In the genomic region with DNA sequence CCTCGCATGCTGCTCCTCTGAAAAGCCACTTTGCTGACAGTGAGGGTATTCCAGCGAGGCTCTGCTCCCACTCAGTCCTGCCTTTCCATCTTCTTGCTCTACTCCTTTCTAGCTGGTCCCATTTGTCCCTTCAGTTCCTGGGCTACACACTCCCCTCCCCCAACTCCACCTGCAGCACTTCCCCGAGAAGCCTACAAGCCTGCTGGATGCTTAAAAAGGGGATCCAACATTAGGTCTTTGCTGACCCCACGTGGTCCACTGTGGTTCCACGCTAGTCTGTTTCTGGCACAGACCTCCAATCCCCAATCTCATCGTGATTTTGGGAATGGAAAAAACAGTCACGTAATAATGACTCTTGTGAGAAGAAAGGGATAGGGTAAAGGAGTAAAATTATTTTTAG, we compare ENCODE assay signal across 19 cellular contexts.
DNase-seq lines count a peak whose midpoint lies in the region; ATAC-seq, FAIRE-seq and TF ChIP-seq lines count a peak whose summit lies in the region.
"Had no signal": no experiment of that assay in that cellular context is flagged by ENCODE, and none has a peak within 500 bp of the region (broad histone marks: within the 10 kb centered on the region; RNA-seq: fewer than 3 reads in every experiment).

No MANE protein-coding gene starts in this region.

- H3K4me3 ChIP-seq in HCT116 (replicated peaks in 1 of 2; ENCODE audit: low read depth in 1 of 2, low read length in 2 of 2), result no peak overlapping the region
- H3K4me3 ChIP-seq in astrocyte (ENCODE audit: insufficient read depth, low read depth, low read length), result no peak overlapping the region
- no peak overlapping the region for H3K4me3 ChIP-seq in mesenchymal stem cell (ENCODE audit: insufficient read depth in 1 of 2, low read depth in 1 of 2, low read length in 2 of 2)
- H3K4me3 ChIP-seq: BLaER1, left ventricle myocardium inferior had no signal

- H3K27ac Mint-ChIP-seq in astrocyte (ENCODE audit: unreplicated experiment), result no peak overlapping the region
- H3K27ac Mint-ChIP-seq: T-helper 17 cell had no signal

- peaks cover 12% of the 10 kb centered on the region for H3K4me1 Mint-ChIP-seq in astrocyte (ENCODE audit: low read depth, unreplicated experiment)
- H3K4me1 Mint-ChIP-seq: T-helper 17 cell had no signal

- no peak for FAIRE-seq in astrocyte (lab: Jason Lieb, UNC)
- FAIRE-seq: HTR-8/SVneo had no signal

- H3K9me2 ChIP-seq in HCT116 (ENCODE audit: insufficient read depth), result no peaks in the 10 kb centered on the region

- H3K79me1 ChIP-seq in mesenchymal stem cell (replicated peaks; ENCODE audit: low read length, poor library complexity, severe bottlenecking), result no peaks in the 10 kb centered on the region

- H3K36me3 Mint-ChIP-seq in astrocyte (ENCODE audit: low read depth, unreplicated experiment), result peaks cover 2% of the 10 kb centered on the region

- H2BK120ac ChIP-seq in mesenchymal stem cell (ENCODE audit: low read depth, low read length), result no peak overlapping the region

- H3K4me2 ChIP-seq in HCT116 (ENCODE audit: low read length), result no peak overlapping the region
- no peak overlapping the region for H3K4me2 ChIP-seq in astrocyte (ENCODE audit: low read length)
- no peak overlapping the region for H3K4me2 ChIP-seq in mesenchymal stem cell (ENCODE audit: low read length, poor library complexity, severe bottlenecking)
- H3K4me2 ChIP-seq: BLaER1 had no signal

- peaks cover 5% of the 10 kb centered on the region for H3K27me3 Mint-ChIP-seq in astrocyte (ENCODE audit: low read depth, unreplicated experiment)

- peak overlapping the region; percentile 34 for H4K91ac ChIP-seq in mesenchymal stem cell (ENCODE audit: low read length)

- H3K79me2 ChIP-seq in HCT116 (ENCODE audit: insufficient read depth, low read length), result no peaks in the 10 kb centered on the region
- H3K79me2 ChIP-seq in astrocyte (ENCODE audit: insufficient read depth, low read length), result no peaks in the 10 kb centered on the region

- WGBS in mesenchymal stem cell, result 59% methylated on average over 5 of the region's 7 CpGs

- H2BK15ac ChIP-seq in mesenchymal stem cell (ENCODE audit: low read depth, poor library complexity, severe bottlenecking), result peak overlapping the region; percentile 41

- H4K20me1 ChIP-seq in HCT116 (ENCODE audit: insufficient read depth) (no peaks in the 10 kb centered on the region), astrocyte (ENCODE audit: insufficient read depth, low read length) (no peaks in the 10 kb centered on the region)
- H4K20me1 ChIP-seq: BLaER1 had no signal

- no peak overlapping the region for H4K8ac ChIP-seq in mesenchymal stem cell (ENCODE audit: low read length)

- ATAC-seq in HCT116 (no peak), HG02588 (IDR thresholded peaks at IDR 0.05; ENCODE audit: unreplicated experiment) (no peak)
- ATAC-seq: T-helper 17 cell had no signal

- no peak overlapping the region for H3K18ac ChIP-seq in mesenchymal stem cell (ENCODE audit: low read depth in 1 of 2, low read length in 2 of 2)

- BruUV-seq in HCT116 (replicated peaks; lab: Mats Ljungman, UMichigan), result no TSS peak

- RAD21 ChIA-PET in HCT116 (lab: Charles Lee; ENCODE audit: low non-redundant PET in 1 of 2, low total read pairs in 2 of 2, uncharacterized antibody in 2 of 2, unreplicated experiment in 2 of 2), result no interaction called here

- H3K27me3 ChIP-seq in HCT116 (ENCODE audit: insufficient read depth, low read length) (no peaks in the 10 kb centered on the region), astrocyte (ENCODE audit: insufficient read depth, low read length) (no peaks in the 10 kb centered on the region), mesenchymal stem cell (ENCODE audit: control insufficient read depth in 1 of 2, insufficient read depth in 1 of 2, low read length in 2 of 2) (no peaks in the 10 kb centered on the region)
- H3K27me3 ChIP-seq: BLaER1 had no signal

- H3K27ac ChIP-seq in HCT116 (ENCODE audit: low read depth, low read length) (no peak overlapping the region), astrocyte (ENCODE audit: low read depth, low read length) (no peak overlapping the region), mesenchymal stem cell (ENCODE audit: low read length, poor library complexity, severe bottlenecking) (no peak overlapping the region)
- H3K27ac ChIP-seq: BLaER1, left ventricle myocardium inferior had no signal

- peak; percentile 44 for DNase-seq in DMS79 treated with DMSO at 0.1 percent for 48 hours (lab: John Stamatoyannopoulos, UW)
- DNase-seq in DMS79 (lab: John Stamatoyannopoulos, UW), result no peak
- no peak for DNase-seq in HCT116 (ENCODE audit: low read depth, low spot score)
- DNase-seq in astrocyte (ENCODE audit: low read depth), result no peak
- DNase-seq in mesenchymal stem cell, result no peak
- DNase-seq in NCI-H1092 (lab: John Stamatoyannopoulos, UW), result no peak
- DNase-seq in NCI-H1694 treated with DMSO at 0.1 percent for 48 hours (lab: John Stamatoyannopoulos, UW), result no peak
- DNase-seq: 8988T; amniotic stem cell; effector CD4-positive, alpha-beta T cell; left ventricle myocardium inferior; NCI-H1694; retina; SIG-M5; stimulated activated CD4-positive, alpha-beta T cell treated with anti-CD3 and anti-CD28 coated beads, Interleukin-12 subunit alpha, Interleukin-12 subunit beta, amount 100 ng/mL, for 4 hours; T-helper 17 cell had no signal

- H2AK5ac ChIP-seq in mesenchymal stem cell (ENCODE audit: low read length, severe bottlenecking), result no peak overlapping the region

- H3K4me1 ChIP-seq in HCT116 (ENCODE audit: control insufficient read depth in 1 of 2, insufficient read depth in 2 of 2, low read length in 2 of 2), result peaks cover 0 to 12% of the 10 kb centered on the region in 2 experiments; a peak in 1 of 4 replicates
- H3K4me1 ChIP-seq in astrocyte (ENCODE audit: insufficient read depth, low read length), result peaks cover 11% of the 10 kb centered on the region
- peaks cover 6% of the 10 kb centered on the region for H3K4me1 ChIP-seq in mesenchymal stem cell (ENCODE audit: control insufficient read depth, insufficient read depth, low read depth, low read length)
- H3K4me1 ChIP-seq: BLaER1, left ventricle myocardium inferior had no signal

- CTCF ChIA-PET in HCT116 (lab: Charles Lee), result no interaction called here

- TF ChIP-seq CTCF in HCT116 (IDR thresholded peaks at IDR 0.05 in 2 of 3, conservative IDR thresholded peaks at IDR 0.05 in 1 of 3; ENCODE audit: borderline replicate concordance in 1 of 3, insufficient read depth in 1 of 3, low read depth in 2 of 3, low read length in 2 of 3), result peak in 2 of 3 experiments; percentile 3 to 8; a peak in 1 of 6 replicates
- peak; percentile 3 for TF ChIP-seq CTCF in astrocyte (IDR thresholded peaks at IDR 0.05; ENCODE audit: insufficient read depth, low read depth, low read length)

- H3K4ac ChIP-seq in mesenchymal stem cell (ENCODE audit: low read depth in 1 of 2, low read length in 2 of 2), result peak overlapping the region in 1 of 2 experiments; percentile 26

- no peak overlapping the region for H3K9ac ChIP-seq in HCT116 (ENCODE audit: low read length)
- H3K9ac ChIP-seq in astrocyte (ENCODE audit: low read length), result no peak overlapping the region
- no peak overlapping the region for H3K9ac ChIP-seq in mesenchymal stem cell (ENCODE audit: low read length)
- H3K9ac ChIP-seq: BLaER1 had no signal

- TF ChIP-seq POLR2A in HCT116 (IDR thresholded peaks at IDR 0.05; ENCODE audit: borderline replicate concordance, extremely low read depth, insufficient read depth, insufficient read length), result no peak

- H2BK5ac ChIP-seq in mesenchymal stem cell (ENCODE audit: low read depth, low read length, poor library complexity, severe bottlenecking), result no peak overlapping the region

- peaks cover 4% of the 10 kb centered on the region for H3K9me3 Mint-ChIP-seq in astrocyte (ENCODE audit: unreplicated experiment)

- H3K9me3 ChIP-seq in HCT116 (ENCODE audit: control insufficient read depth in 1 of 2, insufficient read depth in 1 of 2, low read depth in 1 of 2, low read length in 2 of 2) (no peaks in the 10 kb centered on the region), astrocyte (ENCODE audit: insufficient read depth, low read depth, low read length) (no peaks in the 10 kb centered on the region), mesenchymal stem cell (ENCODE audit: control insufficient read depth, low read length) (no peaks in the 10 kb centered on the region)
- H3K9me3 ChIP-seq: BLaER1, left ventricle myocardium inferior had no signal

- TF ChIP-seq RAD21 in HCT116 (IDR thresholded peaks at IDR 0.05; ENCODE audit: low read depth), result no peak

- H3K23ac ChIP-seq in mesenchymal stem cell (ENCODE audit: low read length in 2 of 2), result no peak overlapping the region

- H2AFZ ChIP-seq in HCT116 (ENCODE audit: low read depth, low read length, poor library complexity, severe bottlenecking) (no peak overlapping the region), astrocyte (ENCODE audit: low read depth, low read length) (no peak overlapping the region), mesenchymal stem cell (ENCODE audit: low read depth, low read length) (no peak overlapping the region)

- H3K36me3 ChIP-seq in HCT116 (ENCODE audit: control insufficient read depth in 1 of 2, insufficient read depth in 2 of 2, low read length in 2 of 2) (no peaks in the 10 kb centered on the region), astrocyte (ENCODE audit: insufficient read depth, low read length) (no peaks in the 10 kb centered on the region), mesenchymal stem cell (ENCODE audit: control insufficient read depth in 1 of 2, insufficient read depth in 2 of 2, low read depth in 1 of 2, low read length in 2 of 2) (no peaks in the 10 kb centered on the region)
- H3K36me3 ChIP-seq: BLaER1, left ventricle myocardium inferior had no signal

- POLR2A ChIA-PET in HCT116 (lab: Charles Lee), result no interaction called here

- H2BK12ac ChIP-seq in mesenchymal stem cell (ENCODE audit: low read length in 2 of 2), result peak overlapping the region in 1 of 2 experiments; percentile 42

- intact Hi-C loops in HCT116 (cut with micrococcal nuclease), result loop anchor here (10.0 kb wide), 1 partner anchor 187 kb away; no protein-coding TSS in a partner anchor

- no peak overlapping the region for H3K4me3 Mint-ChIP-seq in astrocyte (ENCODE audit: unreplicated experiment)
- H3K4me3 Mint-ChIP-seq: T-helper 17 cell had no signal

- no peak overlapping the region for H3K14ac ChIP-seq in mesenchymal stem cell (ENCODE audit: low read length in 2 of 2)

TF ChIP-seq in HCT116, 20 proteins besides CTCF, POLR2A, EP300 and RAD21:
- no peak for TF ChIP-seq SP1 (IDR thresholded peaks at IDR 0.05; ENCODE audit: low read depth)
